In the genomic region with DNA sequence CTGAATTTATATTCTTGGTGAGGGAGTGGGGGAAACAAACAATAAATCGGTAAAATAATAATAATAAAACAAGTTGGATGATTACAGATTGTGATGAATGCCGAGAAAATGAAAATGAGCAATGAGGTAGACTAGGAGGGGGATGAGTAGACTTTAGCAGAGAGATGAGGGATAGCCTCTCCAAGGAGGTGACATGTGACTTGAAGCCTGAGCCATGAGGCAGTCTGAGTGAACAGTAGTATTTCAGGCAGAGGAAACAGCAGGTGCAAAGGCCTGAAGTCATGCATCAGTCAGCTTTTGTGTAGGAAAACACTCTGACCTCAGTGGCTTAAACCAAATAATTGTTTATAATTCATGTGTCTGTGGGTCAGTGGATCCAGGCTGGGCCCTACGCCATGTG, we compare ENCODE assay signal across 37 cellular contexts. TPM values are rescaled to one million over a fixed set of nuclear protein-coding genes. Genes with fewer than 3 reads are reported as not detected.
"Had no signal": no experiment of that assay in that cellular context is flagged by ENCODE, and none has a peak within 500 bp of the region (broad histone marks: within the 10 kb centered on the region; RNA-seq: fewer than 3 reads in every experiment).

No MANE protein-coding gene starts in this region.

- DNase-seq: Karpas-422, Kasumi-1, KG1, MG63, MM.1S, MV-4-11, NCI-H1048, NCI-H1092, NCI-H1092 treated with DMSO at 0.1 percent for 48 hours, NCI-H1105, NCI-H1105 treated with DMSO at 0.1 percent for 48 hours, NCI-H1417, NCI-H1417 treated with DMSO at 0.1 percent for 48 hours, NCI-H1436, NCI-H1436 treated with DMSO at 0.1 percent for 48 hours, NCI-H146, NCI-H1694, NCI-H1694 treated with DMSO at 0.1 percent for 48 hours, NCI-H187, NCI-H187 treated with DMSO at 0.1 percent for 48 hours, NCI-H1930, NCI-H2029, NCI-H2029 treated with DMSO at 0.1 percent for 48 hours, NCI-H2081, NCI-H2081 treated with DMSO at 0.1 percent for 48 hours, NCI-H2107, NCI-H2171, NCI-H2171 treated with DMSO at 0.1 percent for 48 hours, NCI-H2227 treated with DMSO at 0.1 percent for 48 hours, NCI-H226, NCI-H345, NCI-H446, NCI-H446 treated with DMSO at 0.1 percent for 48 hours had no signal

- H3K4me2 ChIP-seq: KMS-11 had no signal

- H3K27ac ChIP-seq: KMS-11 had no signal

- H3K36me3 ChIP-seq: MG63 had no signal

- H3K27me3 ChIP-seq: MG63 had no signal

- H3K9ac ChIP-seq: KMS-11 had no signal

- H3K4me3 ChIP-seq: MG63 had no signal

RNA-seq across cellular contexts. Expression of a gene that starts 4.6 kb away (rescaled TPM):
- total RNA-seq: MCF 10A had no signal

RNA-seq across cellular contexts. Expression of a gene that starts 29.9 kb away (rescaled TPM):
- total RNA-seq: LHCN-M2, MCF 10A, NCI-H460 had no signal

RNA-seq across cellular contexts. Expression of a gene that starts 34.3 kb away (rescaled TPM):
- total RNA-seq: MCF 10A had no signal
